33 cellular contexts compared by ENCODE assay signal in the genomic region with DNA sequence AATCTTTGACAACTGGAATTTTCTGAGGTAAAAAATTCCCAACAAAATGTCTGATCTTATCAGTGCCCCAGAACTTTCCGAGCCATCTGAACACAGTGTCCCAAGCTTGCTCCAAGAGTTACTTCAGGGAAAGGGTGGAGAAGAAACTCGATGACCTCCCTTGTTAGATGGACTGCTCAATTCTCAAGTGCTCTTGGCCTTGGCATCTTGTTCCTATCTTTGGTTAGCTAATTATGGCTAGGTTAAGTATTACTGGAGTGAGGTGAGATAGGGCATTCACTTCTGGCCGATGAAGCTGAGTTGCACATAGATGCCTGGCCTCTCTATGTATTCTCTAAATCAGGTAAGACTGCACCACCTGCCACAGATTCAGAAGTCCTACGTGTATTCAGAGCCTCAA. TPM values are rescaled to one million over a fixed set of nuclear protein-coding genes. Genes with fewer than 3 reads are reported as not detected.
"Had no signal": no experiment of that assay in that cellular context is flagged by ENCODE, and none has a peak within 500 bp of the region (broad histone marks: within the 10 kb centered on the region; RNA-seq: fewer than 3 reads in every experiment).

No MANE protein-coding gene starts in this region.

- DNase-seq: cerebellar nuclear complex; dorsolateral prefrontal cortex; effector CD8-positive, alpha-beta T cell; endodermal cell; foreskin keratinocyte; heart left ventricle; kidney; mesenchymal stem cell; mucosa of descending colon; naive B cell; stimulated activated CD4-positive, alpha-beta T cell treated with anti-CD3 and anti-CD28 coated beads, Interleukin-2, amount 100 ng/mL, for 24 hours; stimulated activated CD4-positive, alpha-beta T cell treated with anti-CD3 and anti-CD28 coated beads, Interleukin-4, amount 100 ng/mL, for 24 hours; stimulated activated naive CD4-positive, alpha-beta T cell treated with Interleukin-2 at 50 U/mL for 16 hours; substantia nigra; testis; uterus had no signal

- H3K4me2 ChIP-seq: hepatocyte, neural progenitor cell had no signal

- H3K36me3 ChIP-seq: upper lobe of left lung, uterus had no signal

- H3K27ac ChIP-seq: dorsolateral prefrontal cortex, esophagus muscularis mucosa, foreskin keratinocyte, gastroesophageal sphincter, heart left ventricle, hepatocyte, neural progenitor cell, parathyroid adenoma, testis, tibial nerve, uterus had no signal

- H2AFZ ChIP-seq: hepatocyte, neural progenitor cell, parathyroid adenoma had no signal

- FAIRE-seq: kidney had no signal

- H3K4me1 ChIP-seq: esophagus muscularis mucosa, gastroesophageal sphincter, heart left ventricle, neural progenitor cell, parathyroid adenoma, testis, tibial nerve, upper lobe of left lung, uterus had no signal

- H3K4me3 ChIP-seq: dorsolateral prefrontal cortex, esophagus muscularis mucosa, gastroesophageal sphincter, heart left ventricle, hepatocyte, mucosa of descending colon, neural progenitor cell, testis, tibial nerve, upper lobe of left lung, uterus had no signal

- ATAC-seq: foreskin keratinocyte; gastroesophageal sphincter; left lobe of liver; mucosa of descending colon; sciatic nerve; stimulated activated effector memory CD8-positive, alpha-beta T cell treated with anti-CD3 and anti-CD28 coated beads, Interleukin-12 subunit alpha, Interleukin-12 subunit beta, amount 100 ng/mL, for 72 hours had no signal

- H3K79me2 ChIP-seq: hepatocyte, parathyroid adenoma had no signal

- H3K9me3 ChIP-seq: esophagus muscularis mucosa, gastroesophageal sphincter, heart left ventricle, mucosa of descending colon, testis, tibial nerve, upper lobe of left lung, uterus had no signal

- H3K27me3 ChIP-seq: esophagus muscularis mucosa, foreskin keratinocyte, gastroesophageal sphincter, hepatocyte, neural progenitor cell, testis, upper lobe of left lung, uterus had no signal

- H3K9ac ChIP-seq: neural progenitor cell, parathyroid adenoma had no signal

RNA-seq across cellular contexts. Expression of a gene that starts 9.1 kb away (rescaled TPM):
- total RNA-seq: dorsolateral prefrontal cortex; endodermal cell; epithelial cell of proximal tubule; esophagus muscularis mucosa; fibroblast of lung; foreskin keratinocyte; gastroesophageal sphincter; heart left ventricle; kidney; left lobe of liver; lung microvascular endothelial cell; mesothelial cell of epicardium; mucosa of descending colon; natural killer cell treated with Interleukin-12 subunit alpha and Interleukin-12 subunit beta and Interleukin-15 and Interleukin-18, amount 100 ng/mL, for 72 hours; osteoblast; progenitor cell of endocrine pancreas; sciatic nerve; testis; tibial nerve; uterus had no signal
- polyA plus RNA-seq: fibroblast of lung, foreskin keratinocyte, heart left ventricle had no signal
